Comparison of ENCODE assay signal across 15 cellular contexts in the genomic region with DNA sequence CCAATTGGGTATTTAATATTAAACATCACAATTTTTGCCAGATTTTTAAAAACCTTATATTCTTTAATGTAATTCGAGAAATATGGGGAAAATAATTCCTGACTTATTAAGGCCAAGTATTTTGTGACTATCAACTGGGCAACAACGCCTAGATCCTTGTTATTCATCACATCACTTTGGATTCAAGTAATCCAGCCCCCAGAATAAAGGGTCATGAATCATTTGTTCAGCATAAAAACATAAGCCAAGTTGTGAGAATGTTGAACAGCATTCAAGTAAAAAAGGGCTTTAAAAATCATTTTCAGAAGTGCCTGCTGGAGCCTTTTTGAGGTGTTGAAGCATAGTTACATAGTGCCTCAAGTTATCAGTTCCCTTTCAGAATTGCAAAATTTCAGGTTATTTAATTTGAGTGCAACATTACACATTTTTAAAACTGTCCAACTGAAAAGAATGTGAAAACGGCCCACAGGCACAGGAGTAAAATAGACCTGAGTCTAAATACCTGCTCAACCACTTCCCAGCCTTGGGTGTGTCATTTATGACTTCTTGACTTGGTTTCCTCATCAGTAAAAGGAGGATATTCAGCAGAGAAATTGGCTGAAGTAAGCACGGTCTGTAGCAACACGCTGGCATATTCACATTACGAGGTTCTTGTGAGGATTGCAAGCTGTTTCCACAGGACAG. TPM values are rescaled to one million over a fixed set of nuclear protein-coding genes. Genes with fewer than 3 reads are reported as not detected.
DNase-seq lines count a peak whose midpoint lies in the region; ATAC-seq and TF ChIP-seq lines count a peak whose summit lies in the region.
"Had no signal": no experiment of that assay in that cellular context is flagged by ENCODE, and none has a peak within 500 bp of the region (broad histone marks: within the 10 kb centered on the region; RNA-seq: fewer than 3 reads in every experiment).

No MANE protein-coding gene starts in this region.

- CTCF ChIA-PET in mammary epithelial cell (lab: Charles Lee; ENCODE audit: low non-redundant PET): no interaction called here

- peak; percentile 50 for ATAC-seq in left ventricle myocardium superior
- ATAC-seq in gastrocnemius medialis: peak in 1 of 2 donors; percentile 38
- no peak for ATAC-seq in activated naive CD4-positive, alpha-beta T cell treated with anti-CD3 and anti-CD28 coated beads, Interleukin-2, amount 50 U/mL, for 72 hours
- no peak for ATAC-seq in GM21390 (IDR thresholded peaks at IDR 0.05; ENCODE audit: unreplicated experiment)

- H3K9me3 ChIP-seq in mammary epithelial cell (replicated peaks; ENCODE audit: insufficient read depth, low read length): no peaks in the 10 kb centered on the region
- H3K9me3 ChIP-seq in gastrocnemius medialis: no peaks in the 10 kb centered on the region

- peak; percentile 40 for DNase-seq in EL
- peak; percentile 77 for DNase-seq in mammary epithelial cell
- no peak for DNase-seq in left ventricle myocardium superior
- DNase-seq in gastrocnemius medialis: no peak
- DNase-seq in anterior cingulate cortex (lab: John Stamatoyannopoulos, UW): no peak
- DNase-seq in NCI-H1694 treated with DMSO at 0.1 percent for 48 hours (lab: John Stamatoyannopoulos, UW): no peak
- DNase-seq in activated naive CD4-positive, alpha-beta T cell treated with anti-CD3 and anti-CD28 coated beads, Interleukin-2, amount 50 U/mL, for 72 hours (ENCODE audit: low spot score in 2 of 2): no peak
- DNase-seq: activated CD4-positive, alpha-beta T cell treated with anti-CD3 and anti-CD28 coated beads for 48 hours; DMS79; foreskin melanocyte; GOT3 had no signal

- dilution Hi-C loops in mammary epithelial cell (cut with HindIII; ENCODE audit: low sequenced_read_pairs): no loop called here

- no peaks in the 10 kb centered on the region for H4K20me1 ChIP-seq in mammary epithelial cell (ENCODE audit: insufficient read depth, low read length)

- WGBS in mammary epithelial cell (ENCODE audit: low coverage, missing lambda C conversion rate): 15% methylated on average over 6 of the region's 6 CpGs

- H3K27ac Mint-ChIP-seq in activated naive CD4-positive, alpha-beta T cell treated with anti-CD3 and anti-CD28 coated beads, Interleukin-2, amount 50 U/mL, for 72 hours: no peak overlapping the region

- TF ChIP-seq POLR2A in gastrocnemius medialis (IDR thresholded peaks at IDR 0.05): no peak

- H3K36me3 ChIP-seq in mammary epithelial cell (ENCODE audit: insufficient read depth, low read length): no peaks in the 10 kb centered on the region
- H3K36me3 ChIP-seq in gastrocnemius medialis: peaks cover 0 to 8% of the 10 kb centered on the region in 2 donors

- TF ChIP-seq CTCF in mammary epithelial cell (conservative IDR thresholded peaks at IDR 0.05 in 1 of 2, IDR thresholded peaks at IDR 0.05 in 1 of 2; ENCODE audit: extremely low read depth in 1 of 2, insufficient read depth in 1 of 2, low read depth in 1 of 2, low read length in 2 of 2): no peak
- TF ChIP-seq CTCF in gastrocnemius medialis (IDR thresholded peaks at IDR 0.05 in 4 of 5, conservative IDR thresholded peaks at IDR 0.05 in 1 of 5): no peak

- peak overlapping the region; percentile 13 for H2AFZ ChIP-seq in mammary epithelial cell (ENCODE audit: low read depth, low read length)

- H3K4me1 ChIP-seq in mammary epithelial cell (ENCODE audit: insufficient read depth, low read length) (peaks cover 94% of the 10 kb centered on the region), gastrocnemius medialis (peaks cover 79 to 89% of the 10 kb centered on the region in 2 donors)

- H3K4me3 ChIP-seq in mammary epithelial cell (replicated peaks in 1 of 3; ENCODE audit: insufficient read depth in 1 of 3, low read depth in 2 of 3, low read length in 3 of 3) (peak overlapping the region in 2 of 3 experiments; percentile 5 to 13), gastrocnemius medialis (no peak overlapping the region)

- peaks cover 3 to 5% of the 10 kb centered on the region in 2 donors for H3K9me3 Mint-ChIP-seq in activated naive CD4-positive, alpha-beta T cell treated with anti-CD3 and anti-CD28 coated beads, Interleukin-2, amount 50 U/mL, for 72 hours
- H3K9me3 Mint-ChIP-seq: central memory CD8-positive, alpha-beta T cell; neural crest cell had no signal

- peaks cover 14 to 33% of the 10 kb centered on the region in 2 donors for H3K36me3 Mint-ChIP-seq in activated naive CD4-positive, alpha-beta T cell treated with anti-CD3 and anti-CD28 coated beads, Interleukin-2, amount 50 U/mL, for 72 hours

- in situ Hi-C loops in mammary epithelial cell (cut with MboI; ENCODE audit: low sequenced_read_pairs in 2 of 2) (loop anchor here in 1 of 2 donors (25.0 kb wide), 1 partner anchor 1209 kb away; no protein-coding TSS in a partner anchor), gastrocnemius medialis (cut with MboI; ENCODE audit: low sequenced_read_pairs in 4 of 4) (no loop called here)

- peak overlapping the region; percentile 68 for H3K9ac ChIP-seq in mammary epithelial cell (ENCODE audit: insufficient read depth, low read length)

- H3K27ac ChIP-seq in mammary epithelial cell (ENCODE audit: insufficient read depth, low read depth, low read length) (peak overlapping the region; percentile 93), gastrocnemius medialis (peak overlapping the region; percentile 3 to 47 (median 27))
- H3K27ac ChIP-seq: HL-60 had no signal

- H3K4me2 ChIP-seq in mammary epithelial cell (ENCODE audit: insufficient read depth, low read depth, low read length): peak overlapping the region; percentile 74

- intact Hi-C loops in mammary epithelial cell (cut with micrococcal nuclease): loop anchor here (5.0 to 10.0 kb wide), 2 partner anchors 156 to 166 kb away; a partner anchor contains a TSS
- intact Hi-C loops in left ventricle myocardium superior (cut with micrococcal nuclease): no loop called here
- intact Hi-C loops in gastrocnemius medialis (cut with DNase I; ENCODE audit: low total_unique reads): no loop called here

- H3K79me2 ChIP-seq in mammary epithelial cell (ENCODE audit: insufficient read depth, low read length): peaks cover 60% of the 10 kb centered on the region

- H3K27me3 ChIP-seq in mammary epithelial cell (ENCODE audit: insufficient read depth, low read length) (no peaks in the 10 kb centered on the region), gastrocnemius medialis (no peaks in the 10 kb centered on the region)

- BruUV-seq in mammary epithelial cell (replicated peaks; lab: Mats Ljungman, UMichigan): no TSS peak

RNA-seq across cellular contexts. Expression of a gene that starts 56.4 kb away (rescaled TPM):
- total RNA-seq in mammary epithelial cell (100 to 1,000 TPM in 1 of 2 donors, 10 to 100 TPM in 1; 37.5 to 125 TPM), left ventricle myocardium superior (66.7 TPM), gastrocnemius medialis (10 to 100 TPM; 47.9 to 92.0 (median 71.3) TPM)
- 20.0 TPM for polyA plus RNA-seq in mammary epithelial cell
- 33.9 TPM for polyA minus RNA-seq in mammary epithelial cell
- 10 to 100 TPM; 15.2 to 22.7 TPM for total RNA-seq in activated naive CD4-positive, alpha-beta T cell treated with anti-CD3 and anti-CD28 coated beads, Interleukin-2, amount 50 U/mL, for 72 hours

Comparison
In these comparisons a context has a peak if more than half of its experiments do, and no peak if none do; other contexts are left out.
1. DNase-seq: peak in EL (single experiment) and mammary epithelial cell (single experiment); none in left ventricle myocardium superior (single experiment), gastrocnemius medialis (0 of 2), anterior cingulate cortex (0 of 58), NCI-H1694 treated with DMSO at 0.1 percent for 48 hours (single experiment) and activated naive CD4-positive, alpha-beta T cell treated with anti-CD3 and anti-CD28 coated beads, Interleukin-2, amount 50 U/mL, for 72 hours (0 of 2).
2. H3K4me3 ChIP-seq: peak in mammary epithelial cell (2 of 3); none in gastrocnemius medialis (0 of 4).